1 cellular context compared by ENCODE assay signal in the genomic region with DNA sequence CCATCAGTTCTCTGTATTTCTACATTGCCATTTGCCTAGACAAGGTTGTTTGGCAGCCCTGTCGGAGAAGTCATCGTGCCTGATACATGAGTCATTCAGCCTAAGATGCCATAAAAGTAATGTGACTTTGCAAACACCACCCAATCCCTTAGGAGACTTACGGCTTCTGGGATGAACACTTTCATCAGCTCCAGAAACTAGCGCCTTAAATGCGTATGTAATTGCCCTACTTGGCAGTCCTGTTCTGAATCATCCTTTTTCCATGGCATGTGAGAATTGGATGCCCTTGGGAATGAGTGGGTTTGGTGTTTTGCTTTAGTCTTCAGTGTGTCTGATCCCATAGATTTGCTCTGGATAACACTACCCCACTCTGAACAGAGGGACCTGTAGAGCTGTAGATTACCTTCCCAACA.
A peak's percentile ranks its signal among the peaks of the same experiment; 100 is the strongest.
TF ChIP-seq lines count a peak whose summit lies in the region.

No MANE protein-coding gene starts in this region.

TF ChIP-seq in HEK293, 187 proteins besides CTCF, POLR2A, EP300 and RAD21 (continued from another document):
- TF ChIP-seq, protein P1, sequence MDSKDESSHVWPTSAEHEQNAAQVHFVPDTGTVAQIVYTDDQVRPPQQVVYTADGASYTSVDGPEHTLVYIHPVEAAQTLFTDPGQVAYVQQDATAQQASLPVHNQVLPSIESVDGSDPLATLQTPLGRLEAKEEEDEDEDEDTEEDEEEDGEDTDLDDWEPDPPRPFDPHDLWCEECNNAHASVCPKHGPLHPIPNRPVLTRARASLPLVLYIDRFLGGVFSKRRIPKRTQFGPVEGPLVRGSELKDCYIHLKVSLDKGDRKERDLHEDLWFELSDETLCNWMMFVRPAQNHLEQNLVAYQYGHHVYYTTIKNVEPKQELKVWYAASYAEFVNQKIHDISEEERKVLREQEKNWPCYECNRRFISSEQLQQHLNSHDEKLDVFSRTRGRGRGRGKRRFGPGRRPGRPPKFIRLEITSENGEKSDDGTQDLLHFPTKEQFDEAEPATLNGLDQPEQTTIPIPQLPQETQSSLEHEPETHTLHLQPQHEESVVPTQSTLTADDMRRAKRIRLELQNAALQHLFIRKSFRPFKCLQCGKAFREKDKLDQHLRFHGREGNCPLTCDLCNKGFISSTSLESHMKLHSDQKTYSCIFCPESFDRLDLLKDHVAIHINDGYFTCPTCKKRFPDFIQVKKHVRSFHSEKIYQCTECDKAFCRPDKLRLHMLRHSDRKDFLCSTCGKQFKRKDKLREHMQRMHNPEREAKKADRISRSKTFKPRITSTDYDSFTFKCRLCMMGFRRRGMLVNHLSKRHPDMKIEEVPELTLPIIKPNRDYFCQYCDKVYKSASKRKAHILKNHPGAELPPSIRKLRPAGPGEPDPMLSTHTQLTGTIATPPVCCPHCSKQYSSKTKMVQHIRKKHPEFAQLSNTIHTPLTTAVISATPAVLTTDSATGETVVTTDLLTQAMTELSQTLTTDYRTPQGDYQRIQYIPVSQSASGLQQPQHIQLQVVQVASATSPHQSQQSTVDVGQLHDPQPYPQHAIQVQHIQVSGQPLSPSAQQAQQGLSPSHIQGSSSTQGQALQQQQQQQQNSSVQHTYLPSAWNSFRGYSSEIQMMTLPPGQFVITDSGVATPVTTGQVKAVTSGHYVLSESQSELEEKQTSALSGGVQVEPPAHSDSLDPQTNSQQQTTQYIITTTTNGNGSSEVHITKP (tag by site-specific recombination; IDR thresholded peaks at IDR 0.05) = no peak
- TF ChIP-seq, protein P2, sequence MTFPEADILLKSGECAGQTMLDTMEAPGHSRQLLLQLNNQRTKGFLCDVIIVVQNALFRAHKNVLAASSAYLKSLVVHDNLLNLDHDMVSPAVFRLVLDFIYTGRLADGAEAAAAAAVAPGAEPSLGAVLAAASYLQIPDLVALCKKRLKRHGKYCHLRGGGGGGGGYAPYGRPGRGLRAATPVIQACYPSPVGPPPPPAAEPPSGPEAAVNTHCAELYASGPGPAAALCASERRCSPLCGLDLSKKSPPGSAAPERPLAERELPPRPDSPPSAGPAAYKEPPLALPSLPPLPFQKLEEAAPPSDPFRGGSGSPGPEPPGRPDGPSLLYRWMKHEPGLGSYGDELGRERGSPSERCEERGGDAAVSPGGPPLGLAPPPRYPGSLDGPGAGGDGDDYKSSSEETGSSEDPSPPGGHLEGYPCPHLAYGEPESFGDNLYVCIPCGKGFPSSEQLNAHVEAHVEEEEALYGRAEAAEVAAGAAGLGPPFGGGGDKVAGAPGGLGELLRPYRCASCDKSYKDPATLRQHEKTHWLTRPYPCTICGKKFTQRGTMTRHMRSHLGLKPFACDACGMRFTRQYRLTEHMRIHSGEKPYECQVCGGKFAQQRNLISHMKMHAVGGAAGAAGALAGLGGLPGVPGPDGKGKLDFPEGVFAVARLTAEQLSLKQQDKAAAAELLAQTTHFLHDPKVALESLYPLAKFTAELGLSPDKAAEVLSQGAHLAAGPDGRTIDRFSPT (tag by site-specific recombination; IDR thresholded peaks at IDR 0.05) = no peak
- TF ChIP-seq ZNF473 (tag by site-specific recombination; IDR thresholded peaks at IDR 0.05) (no peak), ZNF521 (tag by site-specific recombination; IDR thresholded peaks at IDR 0.05) (no peak), ZNF777 (tag by site-specific recombination; IDR thresholded peaks at IDR 0.05; ENCODE audit: borderline replicate concordance) (no peak), ZNF112 (tag by site-specific recombination; IDR thresholded peaks at IDR 0.05) (no peak), ZNF426 (tag by site-specific recombination; IDR thresholded peaks at IDR 0.05) (no peak), ZNF555 (tag by site-specific recombination; conservative IDR thresholded peaks at IDR 0.05) (no peak), ZNF138 (tag by site-specific recombination; IDR thresholded peaks at IDR 0.05; ENCODE audit: borderline replicate concordance) (no peak), ZNF114 (tag by site-specific recombination; IDR thresholded peaks at IDR 0.05) (no peak), ZNF184 (tag by site-specific recombination; IDR thresholded peaks at IDR 0.05) (peak; percentile 73; the same call in 1 of the 2 replicates), ZNF664 (tag by site-specific recombination; IDR thresholded peaks at IDR 0.05) (no peak), PRDM1 (tag by site-specific recombination; IDR thresholded peaks at IDR 0.05) (no peak), ZNF548 (tag by site-specific recombination; IDR thresholded peaks at IDR 0.05) (no peak), ZNF23 (tag by site-specific recombination; IDR thresholded peaks at IDR 0.05; ENCODE audit: borderline replicate concordance) (no peak), ZNF423 (tag by site-specific recombination; IDR thresholded peaks at IDR 0.05) (no peak), ZNF391 (tag by site-specific recombination; IDR thresholded peaks at IDR 0.05; ENCODE audit: borderline replicate concordance, low read depth) (no peak), ZNF791 (tag by site-specific recombination; IDR thresholded peaks at IDR 0.05) (no peak), GLI2 (tag by site-specific recombination; IDR thresholded peaks at IDR 0.05; ENCODE audit: borderline replicate concordance, low read depth) (no peak), ZNF19 (tag by site-specific recombination; IDR thresholded peaks at IDR 0.05; ENCODE audit: low read depth) (no peak), ZSCAN16 (tag by site-specific recombination; IDR thresholded peaks at IDR 0.05) (no peak), ZNF324 (tag by site-specific recombination; IDR thresholded peaks at IDR 0.05) (no peak), ZNF24 (tag by site-specific recombination; IDR thresholded peaks at IDR 0.05) (peak; percentile 29; the same call in 1 of the 2 replicates), ZBTB48 (tag by site-specific recombination; IDR thresholded peaks at IDR 0.05) (peak; percentile 63; the same call in 1 of the 2 replicates), ZXDB (tag by site-specific recombination; IDR thresholded peaks at IDR 0.05) (no peak), ZNF776 (tag by site-specific recombination; IDR thresholded peaks at IDR 0.05; ENCODE audit: borderline replicate concordance) (no peak), ZNF837 (tag by site-specific recombination; IDR thresholded peaks at IDR 0.05) (no peak), ZNF433 (tag by site-specific recombination; IDR thresholded peaks at IDR 0.05; ENCODE audit: low read depth) (no peak)
- TF ChIP-seq, protein P3, sequence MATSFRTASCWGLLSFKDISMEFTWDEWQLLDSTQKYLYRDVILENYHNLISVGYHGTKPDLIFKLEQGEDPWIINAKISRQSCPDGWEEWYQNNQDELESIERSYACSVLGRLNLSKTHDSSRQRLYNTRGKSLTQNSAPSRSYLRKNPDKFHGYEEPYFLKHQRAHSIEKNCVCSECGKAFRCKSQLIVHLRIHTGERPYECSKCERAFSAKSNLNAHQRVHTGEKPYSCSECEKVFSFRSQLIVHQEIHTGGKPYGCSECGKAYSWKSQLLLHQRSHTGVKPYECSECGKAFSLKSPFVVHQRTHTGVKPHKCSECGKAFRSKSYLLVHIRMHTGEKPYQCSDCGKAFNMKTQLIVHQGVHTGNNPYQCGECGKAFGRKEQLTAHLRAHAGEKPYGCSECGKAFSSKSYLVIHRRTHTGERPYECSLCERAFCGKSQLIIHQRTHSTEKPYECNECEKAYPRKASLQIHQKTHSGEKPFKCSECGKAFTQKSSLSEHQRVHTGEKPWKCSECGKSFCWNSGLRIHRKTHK (tag by site-specific recombination; IDR thresholded peaks at IDR 0.05) = no peak
- TF ChIP-seq, protein P4, sequence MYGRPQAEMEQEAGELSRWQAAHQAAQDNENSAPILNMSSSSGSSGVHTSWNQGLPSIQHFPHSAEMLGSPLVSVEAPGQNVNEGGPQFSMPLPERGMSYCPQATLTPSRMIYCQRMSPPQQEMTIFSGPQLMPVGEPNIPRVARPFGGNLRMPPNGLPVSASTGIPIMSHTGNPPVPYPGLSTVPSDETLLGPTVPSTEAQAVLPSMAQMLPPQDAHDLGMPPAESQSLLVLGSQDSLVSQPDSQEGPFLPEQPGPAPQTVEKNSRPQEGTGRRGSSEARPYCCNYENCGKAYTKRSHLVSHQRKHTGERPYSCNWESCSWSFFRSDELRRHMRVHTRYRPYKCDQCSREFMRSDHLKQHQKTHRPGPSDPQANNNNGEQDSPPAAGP (tag by site-specific recombination; IDR thresholded peaks at IDR 0.05) = no peak
- TF ChIP-seq, protein P5, sequence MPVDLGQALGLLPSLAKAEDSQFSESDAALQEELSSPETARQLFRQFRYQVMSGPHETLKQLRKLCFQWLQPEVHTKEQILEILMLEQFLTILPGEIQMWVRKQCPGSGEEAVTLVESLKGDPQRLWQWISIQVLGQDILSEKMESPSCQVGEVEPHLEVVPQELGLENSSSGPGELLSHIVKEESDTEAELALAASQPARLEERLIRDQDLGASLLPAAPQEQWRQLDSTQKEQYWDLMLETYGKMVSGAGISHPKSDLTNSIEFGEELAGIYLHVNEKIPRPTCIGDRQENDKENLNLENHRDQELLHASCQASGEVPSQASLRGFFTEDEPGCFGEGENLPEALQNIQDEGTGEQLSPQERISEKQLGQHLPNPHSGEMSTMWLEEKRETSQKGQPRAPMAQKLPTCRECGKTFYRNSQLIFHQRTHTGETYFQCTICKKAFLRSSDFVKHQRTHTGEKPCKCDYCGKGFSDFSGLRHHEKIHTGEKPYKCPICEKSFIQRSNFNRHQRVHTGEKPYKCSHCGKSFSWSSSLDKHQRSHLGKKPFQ (tag by site-specific recombination; IDR thresholded peaks at IDR 0.05) = no peak
- TF ChIP-seq, protein P6, sequence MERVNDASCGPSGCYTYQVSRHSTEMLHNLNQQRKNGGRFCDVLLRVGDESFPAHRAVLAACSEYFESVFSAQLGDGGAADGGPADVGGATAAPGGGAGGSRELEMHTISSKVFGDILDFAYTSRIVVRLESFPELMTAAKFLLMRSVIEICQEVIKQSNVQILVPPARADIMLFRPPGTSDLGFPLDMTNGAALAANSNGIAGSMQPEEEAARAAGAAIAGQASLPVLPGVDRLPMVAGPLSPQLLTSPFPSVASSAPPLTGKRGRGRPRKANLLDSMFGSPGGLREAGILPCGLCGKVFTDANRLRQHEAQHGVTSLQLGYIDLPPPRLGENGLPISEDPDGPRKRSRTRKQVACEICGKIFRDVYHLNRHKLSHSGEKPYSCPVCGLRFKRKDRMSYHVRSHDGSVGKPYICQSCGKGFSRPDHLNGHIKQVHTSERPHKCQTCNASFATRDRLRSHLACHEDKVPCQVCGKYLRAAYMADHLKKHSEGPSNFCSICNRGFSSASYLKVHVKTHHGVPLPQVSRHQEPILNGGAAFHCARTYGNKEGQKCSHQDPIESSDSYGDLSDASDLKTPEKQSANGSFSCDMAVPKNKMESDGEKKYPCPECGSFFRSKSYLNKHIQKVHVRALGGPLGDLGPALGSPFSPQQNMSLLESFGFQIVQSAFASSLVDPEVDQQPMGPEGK (tag by site-specific recombination; IDR thresholded peaks at IDR 0.05) = no peak
- TF ChIP-seq, protein P7, sequence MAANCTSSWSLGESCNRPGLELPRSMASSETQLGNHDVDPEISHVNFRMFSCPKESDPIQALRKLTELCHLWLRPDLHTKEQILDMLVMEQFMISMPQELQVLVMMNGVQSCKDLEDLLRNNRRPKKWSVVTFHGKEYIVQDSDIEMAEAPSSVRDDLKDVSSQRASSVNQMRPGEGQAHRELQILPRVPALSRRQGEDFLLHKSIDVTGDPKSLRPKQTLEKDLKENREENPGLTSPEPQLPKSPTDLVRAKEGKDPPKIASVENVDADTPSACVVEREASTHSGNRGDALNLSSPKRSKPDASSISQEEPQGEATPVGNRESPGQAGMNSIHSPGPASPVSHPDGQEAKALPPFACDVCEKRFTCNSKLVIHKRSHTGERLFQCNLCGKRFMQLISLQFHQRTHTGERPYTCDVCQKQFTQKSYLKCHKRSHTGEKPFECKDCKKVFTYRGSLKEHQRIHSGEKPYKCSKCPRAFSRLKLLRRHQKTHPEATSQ (tag by site-specific recombination; IDR thresholded peaks at IDR 0.05) = no peak
- TF ChIP-seq, protein P8, sequence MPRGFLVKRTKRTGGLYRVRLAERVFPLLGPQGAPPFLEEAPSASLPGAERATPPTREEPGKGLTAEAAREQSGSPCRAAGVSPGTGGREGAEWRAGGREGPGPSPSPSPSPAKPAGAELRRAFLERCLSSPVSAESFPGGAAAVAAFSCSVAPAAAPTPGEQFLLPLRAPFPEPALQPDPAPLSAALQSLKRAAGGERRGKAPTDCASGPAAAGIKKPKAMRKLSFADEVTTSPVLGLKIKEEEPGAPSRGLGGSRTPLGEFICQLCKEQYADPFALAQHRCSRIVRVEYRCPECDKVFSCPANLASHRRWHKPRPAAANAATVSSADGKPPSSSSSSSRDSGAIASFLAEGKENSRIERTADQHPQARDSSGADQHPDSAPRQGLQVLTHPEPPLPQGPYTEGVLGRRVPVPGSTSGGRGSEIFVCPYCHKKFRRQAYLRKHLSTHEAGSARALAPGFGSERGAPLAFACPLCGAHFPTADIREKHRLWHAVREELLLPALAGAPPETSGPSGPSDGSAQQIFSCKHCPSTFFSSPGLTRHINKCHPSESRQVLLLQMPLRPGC (tag by site-specific recombination; IDR thresholded peaks at IDR 0.05) = 0 out of 2 replicates have a peak, but pooled peaks have one; percentile 37
- TF ChIP-seq, protein P9, sequence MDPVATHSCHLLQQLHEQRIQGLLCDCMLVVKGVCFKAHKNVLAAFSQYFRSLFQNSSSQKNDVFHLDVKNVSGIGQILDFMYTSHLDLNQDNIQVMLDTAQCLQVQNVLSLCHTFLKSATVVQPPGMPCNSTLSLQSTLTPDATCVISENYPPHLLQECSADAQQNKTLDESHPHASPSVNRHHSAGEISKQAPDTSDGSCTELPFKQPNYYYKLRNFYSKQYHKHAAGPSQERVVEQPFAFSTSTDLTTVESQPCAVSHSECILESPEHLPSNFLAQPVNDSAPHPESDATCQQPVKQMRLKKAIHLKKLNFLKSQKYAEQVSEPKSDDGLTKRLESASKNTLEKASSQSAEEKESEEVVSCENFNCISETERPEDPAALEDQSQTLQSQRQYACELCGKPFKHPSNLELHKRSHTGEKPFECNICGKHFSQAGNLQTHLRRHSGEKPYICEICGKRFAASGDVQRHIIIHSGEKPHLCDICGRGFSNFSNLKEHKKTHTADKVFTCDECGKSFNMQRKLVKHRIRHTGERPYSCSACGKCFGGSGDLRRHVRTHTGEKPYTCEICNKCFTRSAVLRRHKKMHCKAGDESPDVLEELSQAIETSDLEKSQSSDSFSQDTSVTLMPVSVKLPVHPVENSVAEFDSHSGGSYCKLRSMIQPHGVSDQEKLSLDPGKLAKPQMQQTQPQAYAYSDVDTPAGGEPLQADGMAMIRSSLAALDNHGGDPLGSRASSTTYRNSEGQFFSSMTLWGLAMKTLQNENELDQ (tag by site-specific recombination; IDR thresholded peaks at IDR 0.05; ENCODE audit: low read depth) = no peak
